Comparison of ENCODE assay signal across 16 cellular contexts in the genomic region with DNA sequence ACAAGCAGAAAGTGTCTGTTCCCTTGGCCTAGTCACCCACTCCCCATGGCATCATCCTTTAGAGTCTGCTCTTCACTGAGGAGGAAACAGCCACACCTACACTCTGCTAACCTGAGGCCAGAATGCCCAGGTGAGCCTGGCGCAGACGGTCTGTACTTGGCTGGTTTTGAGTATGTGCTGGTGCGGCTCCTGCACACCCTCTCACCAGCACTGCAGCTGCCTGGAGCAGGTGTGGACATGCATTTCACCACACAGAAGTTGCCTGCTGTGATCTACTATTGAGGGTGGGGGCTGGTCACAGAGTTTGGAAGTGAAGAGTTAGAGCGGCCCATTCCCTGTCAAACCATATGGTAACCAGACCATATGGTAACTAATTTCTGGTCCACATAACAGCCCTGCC.
"Had no signal": no experiment of that assay in that cellular context is flagged by ENCODE, and none has a peak within 500 bp of the region (broad histone marks: within the 10 kb centered on the region; RNA-seq: fewer than 3 reads in every experiment).

No MANE protein-coding gene starts in this region.

- H3K27me3 Mint-ChIP-seq: activated T-helper 17 cell treated with anti-CD3 and anti-CD28 coated beads, Interleukin-2, amount 50 U/mL, for 72 hours; naive B cell; stimulated activated naive CD8-positive, alpha-beta T cell treated with anti-CD3 and anti-CD28 coated beads, Interleukin-15, amount 100 ng/mL, for 72 hours had no signal

- H3K27me3 ChIP-seq: brain microvascular endothelial cell, gastroesophageal sphincter, sigmoid colon, testis, upper lobe of right lung had no signal

- H3K4me1 Mint-ChIP-seq: activated T-helper 17 cell treated with anti-CD3 and anti-CD28 coated beads, Interleukin-2, amount 50 U/mL, for 72 hours; naive B cell had no signal

- H3K4me1 ChIP-seq: gastroesophageal sphincter, pancreas, sigmoid colon, spleen, testis, upper lobe of right lung had no signal

- H3K9me3 ChIP-seq: gastroesophageal sphincter, pancreas, sigmoid colon, spleen, testis, upper lobe of right lung had no signal

- H3K9me3 Mint-ChIP-seq: activated T-helper 17 cell treated with anti-CD3 and anti-CD28 coated beads, Interleukin-2, amount 50 U/mL, for 72 hours; stimulated activated naive CD8-positive, alpha-beta T cell treated with anti-CD3 and anti-CD28 coated beads, Interleukin-15, amount 100 ng/mL, for 72 hours had no signal

- H3K4me3 Mint-ChIP-seq: activated T-helper 17 cell treated with anti-CD3 and anti-CD28 coated beads, Interleukin-2, amount 50 U/mL, for 72 hours; naive B cell; stimulated activated naive CD8-positive, alpha-beta T cell treated with anti-CD3 and anti-CD28 coated beads, Interleukin-15, amount 100 ng/mL, for 72 hours had no signal

- H3K27ac Mint-ChIP-seq: activated T-helper 17 cell treated with anti-CD3 and anti-CD28 coated beads, Interleukin-2, amount 50 U/mL, for 72 hours; stimulated activated naive CD8-positive, alpha-beta T cell treated with anti-CD3 and anti-CD28 coated beads, Interleukin-15, amount 100 ng/mL, for 72 hours had no signal

- H3K4me3 ChIP-seq: gastroesophageal sphincter, lung, pancreas, sigmoid colon, spleen, testis, upper lobe of right lung had no signal

- DNase-seq: activated naive CD4-positive, alpha-beta T cell treated with Interleukin-2 at 50 U/mL for 16 hours; activated T-cell treated with anti-CD3 and anti-CD28 coated beads for 4 hours; anterior cingulate cortex; brain microvascular endothelial cell; cerebellar nuclear complex; effector CD8-positive, alpha-beta T cell; naive B cell; pancreas; sigmoid colon; spleen; stimulated activated naive CD8-positive, alpha-beta T cell treated with anti-CD3 and anti-CD28 coated beads, Interleukin-15, amount 100 ng/mL, for 72 hours; testis; upper lobe of right lung had no signal

- H3K27ac ChIP-seq: brain microvascular endothelial cell, gastroesophageal sphincter, pancreas, sigmoid colon, spleen, testis, upper lobe of right lung had no signal

- ATAC-seq: activated T-helper 17 cell treated with anti-CD3 and anti-CD28 coated beads, Interleukin-2, amount 50 U/mL, for 72 hours; gastroesophageal sphincter; pancreas; stimulated activated naive CD8-positive, alpha-beta T cell treated with anti-CD3 and anti-CD28 coated beads, Interleukin-15, amount 100 ng/mL, for 72 hours; upper lobe of right lung had no signal

- H3K36me3 ChIP-seq: brain microvascular endothelial cell, pancreas, sigmoid colon, upper lobe of right lung had no signal
